22 cellular contexts compared by ENCODE assay signal in genomic region chr5:89418821-89419085, GRCh38.
"Had no signal": no experiment of that assay in that cellular context is flagged by ENCODE, and none has a peak within 500 bp of the region (broad histone marks: within the 10 kb centered on the region; RNA-seq: fewer than 3 reads in every experiment).

No MANE protein-coding gene starts in this region.

- ATAC-seq: gastrocnemius medialis, heart right ventricle, left cardiac atrium, psoas muscle had no signal

- H3K4me3 Mint-ChIP-seq: nephron progenitor cell; stimulated activated naive CD8-positive, alpha-beta T cell treated with anti-CD3 and anti-CD28 coated beads, Interleukin-15, Interleukin-2, amounts not matched to agents 100 ng/mL and 50 ng/mL, for 24 hours had no signal

- H3K27me3 Mint-ChIP-seq: naive B cell; stimulated activated naive CD8-positive, alpha-beta T cell treated with anti-CD3 and anti-CD28 coated beads, Interleukin-15, Interleukin-2, amounts not matched to agents 100 ng/mL and 50 ng/mL, for 24 hours had no signal

- FAIRE-seq: endometrium, keratinocyte had no signal

- H3K4me3 ChIP-seq: esophagus muscularis mucosa, gastrocnemius medialis, heart right ventricle, left ventricle myocardium inferior, lung, psoas muscle, sigmoid colon, skin epidermis, tibial artery, upper lobe of left lung, uterus had no signal

- H3K27ac Mint-ChIP-seq: nephron progenitor cell; stimulated activated naive CD8-positive, alpha-beta T cell treated with anti-CD3 and anti-CD28 coated beads, Interleukin-15, Interleukin-2, amounts not matched to agents 100 ng/mL and 50 ng/mL, for 24 hours had no signal

- H3K27ac ChIP-seq: esophagus muscularis mucosa, gastrocnemius medialis, left ventricle myocardium inferior, psoas muscle, sigmoid colon, tibial artery, uterus had no signal

- H3K36me3 ChIP-seq: esophagus muscularis mucosa, gastrocnemius medialis, heart right ventricle, left ventricle myocardium inferior, sigmoid colon, tibial artery, upper lobe of left lung, uterus had no signal

- DNase-seq: effector memory CD4-positive, alpha-beta T cell; gastrocnemius medialis; heart right ventricle; hypothalamus; left cardiac atrium; left ventricle myocardium inferior; mesendoderm; naive B cell; nephron progenitor cell; psoas muscle; sigmoid colon; stimulated activated CD4-positive, alpha-beta T cell treated with anti-CD3 and anti-CD28 coated beads, Interleukin-12 subunit alpha, Interleukin-12 subunit beta, amount 100 ng/mL, for 4 hours; stimulated activated CD4-positive, alpha-beta T cell treated with anti-CD3 and anti-CD28 coated beads, Interleukin-2, amount 100 ng/mL, for 48 hours; tibial artery; uterus had no signal

- H3K27me3 ChIP-seq: esophagus muscularis mucosa, gastrocnemius medialis, heart right ventricle, sigmoid colon, tibial artery, upper lobe of left lung, uterus had no signal

- H3K9me3 ChIP-seq: esophagus muscularis mucosa, gastrocnemius medialis, upper lobe of left lung, uterus had no signal

- H3K4me1 ChIP-seq: esophagus muscularis mucosa, left ventricle myocardium inferior, psoas muscle, sigmoid colon, upper lobe of left lung, uterus had no signal
